10 cellular contexts compared by ENCODE assay signal in the genomic region with DNA sequence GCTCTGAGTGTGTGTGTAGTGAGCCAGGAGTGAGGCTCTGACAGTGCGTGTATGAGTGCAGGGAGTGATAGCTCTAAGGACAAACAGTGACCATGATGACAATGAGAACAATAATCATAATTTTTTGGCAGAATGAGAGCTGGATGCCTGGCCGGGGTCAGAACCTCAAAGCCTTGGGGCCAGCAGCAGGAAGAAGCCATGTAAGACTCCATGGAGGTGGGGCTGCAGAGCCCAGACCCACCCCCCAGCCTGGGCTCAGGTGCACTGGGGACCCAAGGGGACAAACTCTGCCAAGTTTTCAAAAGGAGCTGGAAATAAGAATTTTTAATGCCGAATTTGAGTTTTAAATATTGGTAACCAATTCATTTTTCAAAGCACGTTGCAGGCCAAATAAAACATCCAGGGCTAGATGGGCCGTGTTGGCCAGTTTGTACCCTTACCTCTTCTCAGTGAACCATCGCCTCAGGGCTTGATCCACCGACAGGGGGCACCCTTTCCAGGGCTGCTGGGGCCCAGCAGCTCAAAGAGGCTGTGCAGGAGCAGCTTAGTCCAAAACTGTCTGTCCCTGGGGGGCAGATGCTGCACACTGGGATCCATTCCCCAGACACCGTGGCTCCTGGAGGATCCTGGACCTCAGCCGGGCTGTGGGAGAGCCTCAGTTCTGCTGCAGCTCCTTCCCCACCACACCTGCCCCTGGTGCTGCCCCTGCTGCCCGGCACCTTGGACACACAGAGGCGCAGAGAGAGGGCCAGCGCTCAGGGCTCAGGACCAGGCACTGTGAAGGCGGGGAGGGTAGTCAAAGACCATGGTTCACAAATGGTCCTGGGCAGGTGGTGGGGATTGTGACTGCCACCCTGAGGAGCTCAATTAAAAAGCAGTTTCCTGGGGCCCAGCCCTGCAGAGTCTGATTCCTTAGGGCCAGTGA.
DNase-seq lines count a peak whose midpoint lies in the region; ATAC-seq and TF ChIP-seq lines count a peak whose summit lies in the region.
"Had no signal": no experiment of that assay in that cellular context is flagged by ENCODE, and none has a peak within 500 bp of the region (broad histone marks: within the 10 kb centered on the region; RNA-seq: fewer than 3 reads in every experiment).

No MANE protein-coding gene starts in this region.

- no peak overlapping the region for H3K4me3 ChIP-seq in HFF-Myc (replicated peaks; ENCODE audit: low read depth, low read length)

- H3K9me3 Mint-ChIP-seq in activated naive CD8-positive, alpha-beta T cell treated with anti-CD3 and anti-CD28 coated beads for 36 hours = no peaks in the 10 kb centered on the region
- H3K9me3 Mint-ChIP-seq in nephron = peaks cover 2% of the 10 kb centered on the region

- ATAC-seq in HG02870 (IDR thresholded peaks at IDR 0.05; ENCODE audit: unreplicated experiment) = no peak
- no peak for ATAC-seq in HG03045 (IDR thresholded peaks at IDR 0.05; ENCODE audit: unreplicated experiment)
- ATAC-seq: naive thymus-derived CD8-positive, alpha-beta T cell had no signal

- H3K27me3 Mint-ChIP-seq in activated naive CD8-positive, alpha-beta T cell treated with anti-CD3 and anti-CD28 coated beads for 36 hours = peaks cover 5% of the 10 kb centered on the region
- H3K27me3 Mint-ChIP-seq in nephron (ENCODE audit: low read depth) = peaks cover 31% of the 10 kb centered on the region

- H3K27ac Mint-ChIP-seq in activated naive CD8-positive, alpha-beta T cell treated with anti-CD3 and anti-CD28 coated beads for 36 hours = no peak overlapping the region
- H3K27ac Mint-ChIP-seq in nephron = peak overlapping the region; percentile 4 to 6 (median 4)
- H3K27ac Mint-ChIP-seq: naive thymus-derived CD8-positive, alpha-beta T cell had no signal

- no peak overlapping the region for H3K4me3 Mint-ChIP-seq in activated naive CD8-positive, alpha-beta T cell treated with anti-CD3 and anti-CD28 coated beads for 36 hours
- no peak overlapping the region for H3K4me3 Mint-ChIP-seq in nephron
- H3K4me3 Mint-ChIP-seq: naive thymus-derived CD8-positive, alpha-beta T cell had no signal

- TF ChIP-seq CTCF in HFF-Myc (IDR thresholded peaks at IDR 0.05; ENCODE audit: low read depth, low read length, missing control alignments) (peak; percentile 63), nephron (IDR thresholded peaks at IDR 0.05; ENCODE audit: unreplicated experiment in 3 of 3) (peak in 1 of 3 experiments; percentile 12)

- no peaks in the 10 kb centered on the region for H3K36me3 Mint-ChIP-seq in activated naive CD8-positive, alpha-beta T cell treated with anti-CD3 and anti-CD28 coated beads for 36 hours
- no peaks in the 10 kb centered on the region for H3K36me3 Mint-ChIP-seq in nephron (ENCODE audit: low read depth)
- H3K36me3 Mint-ChIP-seq: naive thymus-derived CD8-positive, alpha-beta T cell had no signal

- no peaks in the 10 kb centered on the region for H3K4me1 Mint-ChIP-seq in activated naive CD8-positive, alpha-beta T cell treated with anti-CD3 and anti-CD28 coated beads for 36 hours
- peaks cover 6% of the 10 kb centered on the region for H3K4me1 Mint-ChIP-seq in nephron

- DNase-seq in DMS53 (lab: John Stamatoyannopoulos, UW) (peak; percentile 41), DMS53 treated with DMSO at 0.1 percent for 48 hours (lab: John Stamatoyannopoulos, UW; ENCODE audit: unreplicated experiment) (no peak), HFF-Myc (ENCODE audit: extremely low read depth, low read depth) (no peak), occipital lobe (lab: John Stamatoyannopoulos, UW) (no peak)
- DNase-seq in activated naive CD8-positive, alpha-beta T cell treated with anti-CD3 and anti-CD28 coated beads for 36 hours = peak; percentile 13
- DNase-seq: caudate nucleus; naive thymus-derived CD8-positive, alpha-beta T cell had no signal

Comparison
In these comparisons a context has a peak if more than half of its experiments do, and no peak if none do; other contexts are left out.
1. DNase-seq: peak in DMS53 (single experiment) and activated naive CD8-positive, alpha-beta T cell treated with anti-CD3 and anti-CD28 coated beads for 36 hours (single experiment); none in DMS53 treated with DMSO at 0.1 percent for 48 hours (single experiment), HFF-Myc (single experiment) and occipital lobe (single experiment).